In genomic region chr2:241734467-241735208, GRCh38 we compare ENCODE assay signal across 8 cellular contexts. TPM values are rescaled to one million over a fixed set of nuclear protein-coding genes. Genes with fewer than 3 reads are reported as not detected.
DNase-seq lines count a peak whose midpoint lies in the region; ATAC-seq and TF ChIP-seq lines count a peak whose summit lies in the region.

Gene D2HGDH, plus strand, starts transcription at chr2:241734630. Its CDS starts 595 bp downstream, at chr2:241735225.

- TF ChIP-seq CTCF in AG04449 (IDR thresholded peaks at IDR 0.05; ENCODE audit: insufficient read depth, low read length, missing control alignments) (no peak), activated B cell treated with CpG ODN at 0.5 μM for 24 hours (IDR thresholded peaks at IDR 0.05) (no peak), cardiac fibroblast (IDR thresholded peaks at IDR 0.05; ENCODE audit: low read depth, low read length) (no peak), spleen (IDR thresholded peaks at IDR 0.05 in 8 of 11, conservative IDR thresholded peaks at IDR 0.05 in 3 of 11) (peak in 3 of 11 experiments; percentile 1 to 4 (median 1))

- DNase-seq in AG04449 (ENCODE audit: low read depth, low spot score) (no peak), NCI-H226 (peak; percentile 52), activated B cell treated with CpG ODN at 0.5 μM for 24 hours (peak; percentile 97), cardiac fibroblast (ENCODE audit: low read depth in 2 of 2) (peak; percentile 81 to 87), inferior parietal cortex (ENCODE audit: extremely low spot score) (peak; percentile 79), spleen (peak; percentile 99)

- H3K36me3 ChIP-seq in spleen: peaks cover 0 to 17% (median 0%) of the 10 kb centered on the region in 6 donors

- no peaks in the 10 kb centered on the region for H3K27me3 ChIP-seq in spleen (replicated peaks in 1 of 7)

- H3K36me3 Mint-ChIP-seq in activated B cell treated with CpG ODN at 0.5 μM for 24 hours (ENCODE audit: low read depth): peaks cover 1% of the 10 kb centered on the region

- POLR2A ChIA-PET in AG04449 (lab: Yijun Ruan, JAX) (interaction anchor here (0.5 to 1.7 kb wide), 3 partner anchors 25 to 53 kb away, joined by 3 to 6 read pairs (median 3); partner anchors contain the start of gene ING5), activated B cell treated with CpG ODN at 0.5 μM for 24 hours (lab: Charles Lee) (interaction anchor here (0.6 to 5.8 kb wide), 14 partner anchors 10 to 419 kb away, joined by 3 to 81 read pairs (median 4); partner anchors contain the start of genes DTYMK, HDLBP, ING5 and PDCD1)

- intact Hi-C loops in activated B cell treated with CpG ODN at 0.5 μM for 24 hours (cut with micrococcal nuclease): loop anchor here (1.0 to 10.0 kb wide), 10 partner anchors 33 to 1170 kb away; partner anchors contain the start of genes ATG4B, DTYMK, DUSP28 and HDLBP
- intact Hi-C loops in spleen (cut with DNase I; ENCODE audit: low total_unique reads): loop anchor here (10.0 kb wide), 1 partner anchor 140 kb away; no protein-coding TSS in a partner anchor

- ATAC-seq in GM18907 (IDR thresholded peaks at IDR 0.05; ENCODE audit: unreplicated experiment): peak; percentile 81
- ATAC-seq in HG03139 (IDR thresholded peaks at IDR 0.05; ENCODE audit: unreplicated experiment): peak; percentile 72
- ATAC-seq in activated B cell treated with CpG ODN at 0.5 μM for 24 hours (ENCODE audit: low read depth): peak; percentile 94

- TF ChIP-seq POLR2A in spleen (IDR thresholded peaks at IDR 0.05): peak in 2 of 3 donors; percentile 30 to 76

- peaks cover 4 to 86% (median 42%) of the 10 kb centered on the region in 6 donors for H3K4me1 ChIP-seq in spleen

- H3K27me3 Mint-ChIP-seq in activated B cell treated with CpG ODN at 0.5 μM for 24 hours: no peaks in the 10 kb centered on the region

- peak within 1 kb of the TSS; percentile 82 for H3K4me3 Mint-ChIP-seq in activated B cell treated with CpG ODN at 0.5 μM for 24 hours

- peak within 1 kb of the TSS; percentile 75 for H3K27ac Mint-ChIP-seq in activated B cell treated with CpG ODN at 0.5 μM for 24 hours

- CTCF ChIA-PET in AG04449 (lab: Yijun Ruan, JAX): interaction anchor here (0.8 to 3.4 kb wide), 14 partner anchors 9 to 144 kb away, joined by 3 to 22 read pairs (median 5); no protein-coding TSS in a partner anchor
- CTCF ChIA-PET in activated B cell treated with CpG ODN at 0.5 μM for 24 hours (lab: Charles Lee): interaction anchor here (1.3 to 2.1 kb wide), 4 partner anchors 33 to 144 kb away, joined by 3 to 13 read pairs (median 3); partner anchors contain the start of gene ING5

- peaks cover 57% of the 10 kb centered on the region for H3K4me1 Mint-ChIP-seq in activated B cell treated with CpG ODN at 0.5 μM for 24 hours

- peak within 1 kb of the TSS; percentile 89 to 96 (median 94) for H3K27ac ChIP-seq in spleen

- no peaks in the 10 kb centered on the region for H3K9me3 ChIP-seq in spleen

- no peaks in the 10 kb centered on the region for H3K9me3 Mint-ChIP-seq in activated B cell treated with CpG ODN at 0.5 μM for 24 hours

- H3K4me3 ChIP-seq in AG04449 (ENCODE audit: low read depth, low read length) (peak within 1 kb of the TSS; percentile 77), cardiac fibroblast (replicated peaks in 1 of 2; ENCODE audit: low read depth in 2 of 2, low read length in 2 of 2) (peak within 1 kb of the TSS; percentile 75), spleen (peak within 1 kb of the TSS; percentile 75 to 99 (median 92))

- 0% methylated on average over 13 to 98 of the region's 98 CpGs for WGBS in spleen, 5 donors

RNA-seq across cellular contexts. Expression of gene D2HGDH, which starts in this region (rescaled TPM):
- total RNA-seq in activated B cell treated with CpG ODN at 0.5 μM for 24 hours (37.7 and 55.4 TPM in 2 replicates), spleen (10 to 100 TPM; 18.8 to 51.5 (median 32.3) TPM)
- 10 to 100 TPM; 20.8 to 69.8 (median 67.0) TPM for polyA plus RNA-seq in spleen
